ENCODE assay signal across 1 cellular context in the genomic region with DNA sequence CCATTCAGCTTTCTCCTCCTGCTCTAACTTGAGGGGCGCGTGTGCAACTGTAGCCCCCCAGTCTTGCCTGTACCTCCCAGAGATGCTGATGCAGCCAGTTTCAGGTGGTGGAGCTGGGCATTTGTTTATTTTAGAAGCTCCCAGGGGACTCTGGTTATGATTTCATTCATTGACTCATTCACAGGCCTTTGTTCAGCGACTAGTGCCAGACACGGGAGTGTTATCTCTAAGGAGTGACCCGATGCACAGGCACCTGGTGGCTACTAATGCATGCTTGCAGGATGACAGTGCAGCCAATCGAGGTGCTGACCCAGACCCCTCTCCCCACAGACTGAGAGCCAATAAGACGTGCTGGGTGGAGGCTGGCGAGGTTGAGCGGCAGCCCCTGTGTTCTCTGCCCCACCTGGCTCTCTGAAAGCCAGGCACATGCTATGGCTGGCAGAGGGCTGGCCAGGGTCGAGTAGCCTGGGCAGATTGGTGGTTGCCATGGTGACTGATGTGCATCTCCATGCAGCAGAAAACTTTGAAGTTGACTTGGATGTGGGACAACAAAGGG.
TF ChIP-seq lines count a peak whose summit lies in the region.

No MANE protein-coding gene starts in this region.

TF ChIP-seq in GM23338, 12 proteins besides CTCF, POLR2A, EP300 and RAD21 (continued from another document):
- no peak for TF ChIP-seq ZNF462 (CRISPR knock-in tag; IDR thresholded peaks at IDR 0.05)
- no peak for TF ChIP-seq ZNF114 (CRISPR knock-in tag; IDR thresholded peaks at IDR 0.05)
- no peak for TF ChIP-seq JUNB (IDR thresholded peaks at IDR 0.05; ENCODE audit: unreplicated experiment)
- TF ChIP-seq, protein P1, sequence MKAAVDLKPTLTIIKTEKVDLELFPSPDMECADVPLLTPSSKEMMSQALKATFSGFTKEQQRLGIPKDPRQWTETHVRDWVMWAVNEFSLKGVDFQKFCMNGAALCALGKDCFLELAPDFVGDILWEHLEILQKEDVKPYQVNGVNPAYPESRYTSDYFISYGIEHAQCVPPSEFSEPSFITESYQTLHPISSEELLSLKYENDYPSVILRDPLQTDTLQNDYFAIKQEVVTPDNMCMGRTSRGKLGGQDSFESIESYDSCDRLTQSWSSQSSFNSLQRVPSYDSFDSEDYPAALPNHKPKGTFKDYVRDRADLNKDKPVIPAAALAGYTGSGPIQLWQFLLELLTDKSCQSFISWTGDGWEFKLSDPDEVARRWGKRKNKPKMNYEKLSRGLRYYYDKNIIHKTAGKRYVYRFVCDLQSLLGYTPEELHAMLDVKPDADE (IDR thresholded peaks at IDR 0.05), result no peak
- TF ChIP-seq STAT1 (IDR thresholded peaks at IDR 0.05; ENCODE audit: unreplicated experiment), result no peak
- no peak for TF ChIP-seq POLR2AphosphoS5 (IDR thresholded peaks at IDR 0.05; ENCODE audit: low read depth)
- no peak for TF ChIP-seq CREB1 (CRISPR knock-in tag; IDR thresholded peaks at IDR 0.05; ENCODE audit: low read depth)
